9 cellular contexts compared by ENCODE assay signal in the genomic region with DNA sequence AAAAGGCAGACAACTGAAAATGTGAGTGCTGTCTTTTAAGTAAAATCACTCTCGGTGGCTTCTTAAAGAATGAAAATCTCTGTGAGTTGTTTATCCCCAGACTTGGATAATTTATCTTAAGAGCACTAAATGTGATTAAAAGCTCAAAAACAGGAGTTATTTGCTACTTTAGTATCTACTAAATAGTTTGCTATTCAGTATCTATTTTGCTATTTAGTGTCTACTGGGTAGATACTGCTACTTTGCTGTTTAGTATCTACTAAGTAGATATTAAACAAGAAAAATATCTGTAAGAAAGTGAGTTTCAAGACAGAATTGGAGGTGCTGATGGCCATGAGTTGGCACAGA. TPM values are rescaled to one million over a fixed set of nuclear protein-coding genes. Genes with fewer than 3 reads are reported as not detected.
A peak's percentile ranks its signal among the peaks of the same experiment; 100 is the strongest.
DNase-seq lines count a peak whose midpoint lies in the region; ATAC-seq and TF ChIP-seq lines count a peak whose summit lies in the region.
"Had no signal": no experiment of that assay in that cellular context is flagged by ENCODE, and none has a peak within 500 bp of the region (broad histone marks: within the 10 kb centered on the region; RNA-seq: fewer than 3 reads in every experiment).

No MANE protein-coding gene starts in this region.

- peak overlapping the region; percentile 98 for H3K4me3 Mint-ChIP-seq in Caco-2 (ENCODE audit: unreplicated experiment)
- peak overlapping the region; percentile 82 to 98 (median 94) for H3K4me3 Mint-ChIP-seq in IgD-negative memory B cell
- H3K4me3 Mint-ChIP-seq in activated naive CD8-positive, alpha-beta T cell treated with anti-CD3 and anti-CD28 coated beads, Interleukin-2, amount 50 U/mL, for 24 hours = peak overlapping the region; percentile 87
- peak overlapping the region; percentile 86 to 93 (median 87) for H3K4me3 Mint-ChIP-seq in nephron

- DNase-seq in Caco-2 (no peak), substantia nigra (lab: John Stamatoyannopoulos, UW) (no peak)
- DNase-seq in activated naive CD8-positive, alpha-beta T cell treated with anti-CD3 and anti-CD28 coated beads, Interleukin-2, amount 50 U/mL, for 24 hours = no peak

- no peaks in the 10 kb centered on the region for H3K4me1 Mint-ChIP-seq in Caco-2 (ENCODE audit: low read depth, unreplicated experiment)
- H3K4me1 Mint-ChIP-seq in IgD-negative memory B cell = peaks cover 0 to 7% (median 5%) of the 10 kb centered on the region in 3 donors
- peaks cover 16% of the 10 kb centered on the region for H3K4me1 Mint-ChIP-seq in activated naive CD8-positive, alpha-beta T cell treated with anti-CD3 and anti-CD28 coated beads, Interleukin-2, amount 50 U/mL, for 24 hours
- peaks cover 5% of the 10 kb centered on the region for H3K4me1 Mint-ChIP-seq in nephron

- ATAC-seq in activated naive CD8-positive, alpha-beta T cell treated with anti-CD3 and anti-CD28 coated beads, Interleukin-2, amount 50 U/mL, for 24 hours = no peak
- ATAC-seq in HG02642 (IDR thresholded peaks at IDR 0.05; ENCODE audit: poor library complexity, unreplicated experiment) = no peak
- ATAC-seq in HG03520 (IDR thresholded peaks at IDR 0.05; ENCODE audit: unreplicated experiment) = no peak

- POLR2A ChIA-PET in Caco-2 (lab: Charles Lee) = no interaction called here

- CTCF ChIA-PET in Caco-2 (lab: Charles Lee) = no interaction called here

- intact Hi-C loops in Caco-2 (cut with micrococcal nuclease; ENCODE audit: unreplicated experiment) = loop anchor here (1.0 kb wide), 3 partner anchors 64 to 168 kb away; no protein-coding TSS in a partner anchor

- no peaks in the 10 kb centered on the region for H3K36me3 ChIP-seq in Caco-2 (ENCODE audit: control insufficient read depth, insufficient read depth, low read length)
- H3K36me3 ChIP-seq: gastrocnemius medialis had no signal

- H3K9me3 Mint-ChIP-seq in Caco-2 (ENCODE audit: unreplicated experiment) (no peaks in the 10 kb centered on the region), IgD-negative memory B cell (no peaks in the 10 kb centered on the region), nephron (no peaks in the 10 kb centered on the region)
- no peaks in the 10 kb centered on the region for H3K9me3 Mint-ChIP-seq in activated naive CD8-positive, alpha-beta T cell treated with anti-CD3 and anti-CD28 coated beads, Interleukin-2, amount 50 U/mL, for 24 hours

- H3K27me3 ChIP-seq in Caco-2 (replicated peaks; ENCODE audit: control insufficient read depth, insufficient read depth, low read length) = no peaks in the 10 kb centered on the region

- H3K27ac Mint-ChIP-seq in Caco-2 (ENCODE audit: unreplicated experiment) = no peak overlapping the region
- H3K27ac Mint-ChIP-seq in IgD-negative memory B cell = peak overlapping the region; percentile 65 to 77 (median 76)
- H3K27ac Mint-ChIP-seq in activated naive CD8-positive, alpha-beta T cell treated with anti-CD3 and anti-CD28 coated beads, Interleukin-2, amount 50 U/mL, for 24 hours = no peak overlapping the region
- H3K27ac Mint-ChIP-seq in nephron = peak overlapping the region in 1 of 3 experiments; percentile 43

- H3K27me3 Mint-ChIP-seq in Caco-2 (ENCODE audit: insufficient read depth, unreplicated experiment) = no peaks in the 10 kb centered on the region
- peaks cover 21% of the 10 kb centered on the region for H3K27me3 Mint-ChIP-seq in IgD-negative memory B cell
- H3K27me3 Mint-ChIP-seq in activated naive CD8-positive, alpha-beta T cell treated with anti-CD3 and anti-CD28 coated beads, Interleukin-2, amount 50 U/mL, for 24 hours = peaks cover 20% of the 10 kb centered on the region
- peaks cover 56% of the 10 kb centered on the region for H3K27me3 Mint-ChIP-seq in nephron (ENCODE audit: low read depth)

- H3K36me3 Mint-ChIP-seq in Caco-2 (ENCODE audit: insufficient read depth, unreplicated experiment) = no peaks in the 10 kb centered on the region
- H3K36me3 Mint-ChIP-seq in IgD-negative memory B cell = no peaks in the 10 kb centered on the region
- no peaks in the 10 kb centered on the region for H3K36me3 Mint-ChIP-seq in activated naive CD8-positive, alpha-beta T cell treated with anti-CD3 and anti-CD28 coated beads, Interleukin-2, amount 50 U/mL, for 24 hours (ENCODE audit: low read depth)
- no peaks in the 10 kb centered on the region for H3K36me3 Mint-ChIP-seq in nephron (ENCODE audit: low read depth)

- no peak overlapping the region for H3K27ac ChIP-seq in substantia nigra (ENCODE audit: low read depth, low read length, poor library complexity, severe bottlenecking)
- H3K27ac ChIP-seq: gastrocnemius medialis, psoas muscle had no signal

- no peaks in the 10 kb centered on the region for H3K4me1 ChIP-seq in Caco-2
- H3K4me1 ChIP-seq: psoas muscle had no signal

- TF ChIP-seq CTCF in Caco-2 (IDR thresholded peaks at IDR 0.05; ENCODE audit: insufficient read depth in 1 of 2, low read depth in 1 of 2, low read length in 1 of 2, severe bottlenecking in 1 of 2, unreplicated experiment in 1 of 2) = no peak
- no peak for TF ChIP-seq CTCF in nephron (IDR thresholded peaks at IDR 0.05; ENCODE audit: unreplicated experiment in 3 of 3)

- no peaks in the 10 kb centered on the region for H3K9me3 ChIP-seq in Caco-2
- H3K9me3 ChIP-seq: gastrocnemius medialis, psoas muscle had no signal

- BruUV-seq in Caco-2 (replicated peaks; lab: Mats Ljungman, UMichigan) = no TSS peak

- H3K4me3 ChIP-seq in Caco-2 (ENCODE audit: low read depth, low read length) = no peak overlapping the region

RNA-seq across cellular contexts. Expression of gene KCNG3, which starts 1.4 kb away (rescaled TPM):
- total RNA-seq in Caco-2 (2022) = 1.0 and 1.1 TPM in 2 replicates
- not detected for polyA plus RNA-seq in IgD-negative memory B cell
- total RNA-seq: psoas muscle had no signal
- polyA plus RNA-seq: psoas muscle had no signal

Comparison
In these comparisons a context has a peak if more than half of its experiments do, and no peak if none do; other contexts are left out.
1. H3K27ac Mint-ChIP-seq: peak in IgD-negative memory B cell (3 of 3); none in Caco-2 (single experiment) and activated naive CD8-positive, alpha-beta T cell treated with anti-CD3 and anti-CD28 coated beads, Interleukin-2, amount 50 U/mL, for 24 hours (single experiment).
2. Peak in every context shown above with its lines, with median percentiles within 50 percentile points of each other: H3K4me3 Mint-ChIP-seq.